In the genomic region with DNA sequence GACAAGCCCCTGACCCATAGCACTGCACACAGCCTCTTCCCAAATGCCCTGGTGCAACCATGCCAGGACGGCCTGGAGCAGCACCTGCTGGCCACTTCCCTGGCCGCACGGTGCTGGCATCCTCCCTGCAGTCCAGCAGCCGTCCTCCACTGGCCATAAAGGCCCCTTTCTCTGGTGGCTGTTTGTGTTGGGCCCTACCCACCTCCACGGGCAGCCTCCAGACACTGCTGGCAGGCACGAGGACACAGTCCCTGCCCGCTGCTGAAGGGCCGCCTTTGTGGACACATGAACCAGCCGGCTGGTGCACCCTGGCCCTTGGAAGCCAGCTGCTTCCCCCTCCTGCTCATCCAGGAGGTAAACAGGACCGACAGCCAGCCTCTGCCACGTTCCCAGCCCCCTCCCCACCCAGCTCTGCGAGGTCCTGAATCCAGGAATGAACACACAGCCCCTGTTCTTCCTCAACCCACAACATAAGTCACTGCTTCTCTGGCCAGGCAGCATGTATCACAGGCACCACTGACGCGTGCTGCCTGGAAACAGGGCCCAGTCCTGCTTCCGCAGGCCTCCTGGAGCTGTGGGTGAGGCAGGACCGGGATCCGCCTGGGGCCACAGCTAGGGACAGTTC, we compare ENCODE assay signal across 12 cellular contexts. TPM values are rescaled to one million over a fixed set of nuclear protein-coding genes. Genes with fewer than 3 reads are reported as not detected.
DNase-seq lines count a peak whose midpoint lies in the region; ATAC-seq and TF ChIP-seq lines count a peak whose summit lies in the region.
"Had no signal": no experiment of that assay in that cellular context is flagged by ENCODE, and none has a peak within 500 bp of the region (broad histone marks: within the 10 kb centered on the region; RNA-seq: fewer than 3 reads in every experiment).

No MANE protein-coding gene starts in this region.

- H3K79me2 ChIP-seq in neural progenitor cell (ENCODE audit: low read depth): no peaks in the 10 kb centered on the region

- H3K4me1 Mint-ChIP-seq in neural progenitor cell: peaks cover 24% of the 10 kb centered on the region
- H3K4me1 Mint-ChIP-seq: B cell had no signal

- H3K27ac ChIP-seq in AG04450 (ENCODE audit: low read depth, low read length) (no peak overlapping the region), VCaP (peak overlapping the region; percentile 30; the same call in 1 of the 2 replicates), foreskin keratinocyte (no peak overlapping the region), neural progenitor cell (no peak overlapping the region)

- H3K27ac Mint-ChIP-seq in neural progenitor cell: no peak overlapping the region
- H3K27ac Mint-ChIP-seq: activated naive CD8-positive, alpha-beta T cell treated with anti-CD3 and anti-CD28 coated beads, Interleukin-2, amount 50 U/mL, for 24 hours; B cell; natural killer cell; stimulated activated naive CD8-positive, alpha-beta T cell treated with anti-CD3 and anti-CD28 coated beads, Interleukin-15, Interleukin-2, amounts not matched to agents 100 ng/mL and 50 ng/mL, for 24 hours had no signal

- TF ChIP-seq CTCF in AG04450 (IDR thresholded peaks at IDR 0.05; ENCODE audit: low read depth, low read length) (peak; percentile 37; the same call in 1 of the 2 replicates), VCaP (conservative IDR thresholded peaks at IDR 0.05) (peak; percentile 71), foreskin keratinocyte (conservative IDR thresholded peaks at IDR 0.05) (peak; percentile 26), neural progenitor cell (IDR thresholded peaks at IDR 0.05) (peak; percentile 33)

- H3K9me3 ChIP-seq in AG04450 (ENCODE audit: control insufficient read depth, insufficient read depth, low read length) (peaks cover 2% of the 10 kb centered on the region), neural progenitor cell (ENCODE audit: low read depth) (no peaks in the 10 kb centered on the region)

- H3K36me3 Mint-ChIP-seq in neural progenitor cell: no peaks in the 10 kb centered on the region
- H3K36me3 Mint-ChIP-seq: natural killer cell had no signal

- no peak overlapping the region for H3K4me3 Mint-ChIP-seq in neural progenitor cell
- H3K4me3 Mint-ChIP-seq: activated naive CD8-positive, alpha-beta T cell treated with anti-CD3 and anti-CD28 coated beads, Interleukin-2, amount 50 U/mL, for 24 hours; B cell; natural killer cell; stimulated activated naive CD8-positive, alpha-beta T cell treated with anti-CD3 and anti-CD28 coated beads, Interleukin-15, Interleukin-2, amounts not matched to agents 100 ng/mL and 50 ng/mL, for 24 hours had no signal

- H2AFZ ChIP-seq in neural progenitor cell (replicated peaks): peak overlapping the region; percentile 85

- CTCF ChIA-PET in AG04450 (lab: Charles Lee): interaction anchor here (1.5 to 8.3 kb wide), 2 partner anchors 68 to 147 kb away, joined by 3 to 168 read pairs; no protein-coding TSS in a partner anchor

- H3K9ac ChIP-seq in neural progenitor cell: no peak overlapping the region

- H3K27me3 ChIP-seq in AG04450 (ENCODE audit: control insufficient read depth, insufficient read depth, low read length): no peaks in the 10 kb centered on the region
- no peaks in the 10 kb centered on the region for H3K27me3 ChIP-seq in foreskin keratinocyte
- no peaks in the 10 kb centered on the region for H3K27me3 ChIP-seq in neural progenitor cell

- ATAC-seq in foreskin keratinocyte: peak; percentile 81
- no peak for ATAC-seq in HG02763 (IDR thresholded peaks at IDR 0.05; ENCODE audit: unreplicated experiment)
- ATAC-seq: activated naive CD8-positive, alpha-beta T cell treated with anti-CD3 and anti-CD28 coated beads, Interleukin-2, amount 50 U/mL, for 24 hours; natural killer cell had no signal

- no peaks in the 10 kb centered on the region for H3K36me3 ChIP-seq in neural progenitor cell

- H3K4me1 ChIP-seq in foreskin keratinocyte (peaks cover 11% of the 10 kb centered on the region), neural progenitor cell (peaks cover 4% of the 10 kb centered on the region)

- POLR2A ChIA-PET in AG04450 (lab: Yijun Ruan, JAX): no interaction called here

- no peaks in the 10 kb centered on the region for H4K20me1 ChIP-seq in neural progenitor cell (ENCODE audit: low read depth)

- H3K27me3 Mint-ChIP-seq in neural progenitor cell (ENCODE audit: insufficient read depth, low read depth): no peaks in the 10 kb centered on the region
- H3K27me3 Mint-ChIP-seq: activated naive CD8-positive, alpha-beta T cell treated with anti-CD3 and anti-CD28 coated beads, Interleukin-2, amount 50 U/mL, for 24 hours; B cell; stimulated activated naive CD8-positive, alpha-beta T cell treated with anti-CD3 and anti-CD28 coated beads, Interleukin-15, Interleukin-2, amounts not matched to agents 100 ng/mL and 50 ng/mL, for 24 hours had no signal

- H3K4me3 ChIP-seq in AG04450 (ENCODE audit: low read depth, low read length) (no peak overlapping the region), neural progenitor cell (no peak overlapping the region)

- no peaks in the 10 kb centered on the region for H3F3A ChIP-seq in neural progenitor cell (ENCODE audit: low read depth)

- H3K9me3 Mint-ChIP-seq in neural progenitor cell: peaks cover 2% of the 10 kb centered on the region
- H3K9me3 Mint-ChIP-seq: activated naive CD8-positive, alpha-beta T cell treated with anti-CD3 and anti-CD28 coated beads, Interleukin-2, amount 50 U/mL, for 24 hours; stimulated activated naive CD8-positive, alpha-beta T cell treated with anti-CD3 and anti-CD28 coated beads, Interleukin-15, Interleukin-2, amounts not matched to agents 100 ng/mL and 50 ng/mL, for 24 hours had no signal

- no peak overlapping the region for H3K4me2 ChIP-seq in neural progenitor cell

- no peak for DNase-seq in AG04450 (ENCODE audit: low read depth, low spot score)
- DNase-seq in foreskin keratinocyte: peak; percentile 43 to 66
- peak; percentile 37 for DNase-seq in neural progenitor cell (ENCODE audit: low spot score)
- DNase-seq in SKM-1 (lab: John Stamatoyannopoulos, UW; ENCODE audit: unreplicated experiment): no peak
- DNase-seq in NCI-H510A (lab: John Stamatoyannopoulos, UW): no peak
- DNase-seq in HK-2 (ENCODE audit: unreplicated experiment): no peak
- DNase-seq: activated naive CD8-positive, alpha-beta T cell treated with anti-CD3 and anti-CD28 coated beads, Interleukin-2, amount 50 U/mL, for 24 hours; natural killer cell had no signal

RNA-seq across cellular contexts. Expression of a gene that starts 43.8 kb away (rescaled TPM):
- 0.02 and 0.16 TPM in 2 replicates for polyA plus RNA-seq in AG04450 (2011; rRNA removed)
- 0.04 and 0.14 TPM in 2 replicates for polyA minus RNA-seq in AG04450 (2011; rRNA and poly(A)+ RNA removed)
- 0.14 and 0.27 TPM in 2 replicates for total RNA-seq in foreskin keratinocyte
- polyA plus RNA-seq in foreskin keratinocyte: 0.11 and 0.18 TPM in 2 replicates
- 1.9 and 3.2 TPM in 2 replicates for total RNA-seq in neural progenitor cell (ENCODE audit: low replicate concordance)

Comparison
In these comparisons a context has a peak if more than half of its experiments do, and no peak if none do; other contexts are left out.
1. DNase-seq: peak in foreskin keratinocyte (2 of 2) and neural progenitor cell (single experiment); none in AG04450 (single experiment), SKM-1 (single experiment), NCI-H510A (single experiment) and HK-2 (single experiment).
2. Peak in every context shown above with its lines, with median percentiles within 50 percentile points of each other: CTCF ChIP-seq.